ENCODE assay signal across 29 cellular contexts in the genomic region with DNA sequence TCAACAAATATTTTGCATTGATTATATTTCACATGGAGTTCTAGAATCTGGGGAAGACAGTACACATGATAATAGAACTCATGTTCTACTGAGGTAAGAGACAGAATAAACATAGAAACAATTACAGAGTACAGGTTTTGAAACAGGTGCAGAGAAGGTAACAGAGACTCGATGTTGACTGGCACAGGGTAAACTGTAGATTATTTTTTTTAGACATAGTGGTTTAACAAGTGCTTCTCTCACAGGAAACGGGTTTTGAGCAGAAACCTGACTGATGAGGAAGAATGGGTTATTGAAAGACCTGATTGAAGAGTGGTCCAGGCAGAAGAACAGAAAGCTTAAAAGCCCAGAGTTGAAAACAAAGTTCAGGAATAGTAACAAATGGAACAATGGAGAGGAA.
"Had no signal": no experiment of that assay in that cellular context is flagged by ENCODE, and none has a peak within 500 bp of the region (broad histone marks: within the 10 kb centered on the region; RNA-seq: fewer than 3 reads in every experiment).

No MANE protein-coding gene starts in this region.

- DNase-seq: activated CD4-positive, alpha-beta memory T cell treated with anti-CD3 and anti-CD28 coated beads, Interleukin-2, amount 10 ng/mL, durations not matched to agents 7 days and 5 days; activated CD4-positive, alpha-beta T cell treated with anti-CD3 and anti-CD28 coated beads for 1 hour; activated CD4-positive, alpha-beta T cell treated with anti-CD3 and anti-CD28 coated beads for 4 hours; activated CD4-positive, alpha-beta T cell treated with anti-CD3 and anti-CD28 coated beads, Interleukin-2, amount 10 ng/mL, durations not matched to agents 7 days and 5 days; activated CD4-positive, alpha-beta T cell treated with anti-CD3 and anti-CD28 coated beads, Interleukin-2, amount 50 U/mL, for 4 hours; activated CD8-positive, alpha-beta memory T cell treated with anti-CD3 and anti-CD28 coated beads, Interleukin-2, amount 50 U/mL, for 48 hours; activated gamma-delta T cell; activated naive CD4-positive, alpha-beta T cell; activated naive CD4-positive, alpha-beta T cell treated with anti-CD3 and anti-CD28 coated beads, Interleukin-2, amount 10 ng/mL, durations not matched to agents 7 days and 5 days; activated naive CD8-positive, alpha-beta T cell treated with anti-CD3 and anti-CD28 coated beads, Interleukin-2, amount 10 ng/mL, durations not matched to agents 7 days and 5 days; activated T-cell treated with anti-CD3 and anti-CD28 coated beads for 4 hours; activated T-cell treated with anti-CD3 and anti-CD28 coated beads, Interleukin-2, amount 50 U/mL, for 24 hours; activated T-cell treated with anti-CD3 and anti-CD28 coated beads, Interleukin-2, amount 50 U/mL, for 72 hours; central memory CD4-positive, alpha-beta T cell; cerebellar nuclear complex; colonic mucosa; effector CD8-positive, alpha-beta T cell; esophagus squamous epithelium; foreskin melanocyte; heart right ventricle had no signal

- H3K27me3 ChIP-seq: ascending aorta, breast epithelium, cardiac muscle cell, colonic mucosa, esophagus squamous epithelium, gastroesophageal sphincter, heart right ventricle, hepatocyte had no signal

- H3K36me3 ChIP-seq: ascending aorta, breast epithelium, cardiac muscle cell, colonic mucosa, esophagus squamous epithelium, gastroesophageal sphincter, heart right ventricle had no signal

- H3K9me3 ChIP-seq: ascending aorta, breast epithelium, colonic mucosa, esophagus squamous epithelium, gastroesophageal sphincter, heart right ventricle had no signal

- H3K4me1 ChIP-seq: ascending aorta, breast epithelium, colonic mucosa, esophagus squamous epithelium, gastroesophageal sphincter, heart right ventricle had no signal

- H3K4me3 ChIP-seq: ascending aorta, breast epithelium, cardiac muscle cell, colonic mucosa, esophagus squamous epithelium, gastroesophageal sphincter, heart right ventricle, hepatocyte had no signal

- H3K4me2 ChIP-seq: hepatocyte had no signal

- H3K27ac ChIP-seq: ascending aorta, breast epithelium, cardiac muscle cell, colonic mucosa, epithelial cell of prostate, esophagus squamous epithelium, gastroesophageal sphincter, heart right ventricle, hepatocyte, VCaP had no signal

- H3K79me2 ChIP-seq: hepatocyte had no signal

- H2AFZ ChIP-seq: hepatocyte had no signal

- ATAC-seq: activated naive CD4-positive, alpha-beta T cell treated with anti-CD3 and anti-CD28 coated beads, Interleukin-2, amount 50 U/mL, for 72 hours; activated T-cell treated with anti-CD3 and anti-CD28 coated beads, Interleukin-2, amount 50 U/mL, for 72 hours; gastroesophageal sphincter; heart right ventricle; WTC11 had no signal
